ENCODE assay signal across 11 cellular contexts in genomic region chr3:25281041-25281842, GRCh38.
"Had no signal": no experiment of that assay in that cellular context is flagged by ENCODE, and none has a peak within 500 bp of the region (broad histone marks: within the 10 kb centered on the region; RNA-seq: fewer than 3 reads in every experiment).

No MANE protein-coding gene starts in this region.

- H3K9me3 Mint-ChIP-seq: activated B cell treated with CpG ODN at 0.5 μM for 24 hours had no signal

- H3K27ac ChIP-seq: thoracic aorta had no signal

- H3K36me3 ChIP-seq: thoracic aorta had no signal

- H3K4me1 Mint-ChIP-seq: activated B cell treated with CpG ODN at 0.5 μM for 24 hours; activated CD4-positive, alpha-beta T cell treated with anti-CD3 and anti-CD28 coated beads, Interleukin-2, amount 10 ng/mL, durations not matched to agents 7 days and 5 days had no signal

- H3K27ac Mint-ChIP-seq: activated B cell treated with CpG ODN at 0.5 μM for 24 hours; activated CD4-positive, alpha-beta T cell treated with anti-CD3 and anti-CD28 coated beads, Interleukin-2, amount 10 ng/mL, durations not matched to agents 7 days and 5 days; activated naive CD8-positive, alpha-beta T cell had no signal

- H3K4me3 ChIP-seq: lung, thoracic aorta had no signal

- H3K9me3 ChIP-seq: thoracic aorta had no signal

- H3K27me3 Mint-ChIP-seq: activated B cell treated with CpG ODN at 0.5 μM for 24 hours; activated CD4-positive, alpha-beta T cell treated with anti-CD3 and anti-CD28 coated beads, Interleukin-2, amount 10 ng/mL, durations not matched to agents 7 days and 5 days; activated naive CD8-positive, alpha-beta T cell had no signal

- H3K4me3 Mint-ChIP-seq: activated B cell treated with CpG ODN at 0.5 μM for 24 hours; activated CD4-positive, alpha-beta T cell treated with anti-CD3 and anti-CD28 coated beads, Interleukin-2, amount 10 ng/mL, durations not matched to agents 7 days and 5 days; activated naive CD8-positive, alpha-beta T cell; neural crest cell had no signal

- H3K36me3 Mint-ChIP-seq: activated naive CD8-positive, alpha-beta T cell had no signal

- DNase-seq: activated B cell treated with CpG ODN at 0.5 μM for 24 hours; activated CD4-positive, alpha-beta T cell treated with anti-CD3 and anti-CD28 coated beads, Interleukin-2, amount 10 ng/mL, durations not matched to agents 7 days and 5 days; activated gamma-delta T cell treated with Interleukin-2 at 50 U/mL for 16 hours; amniotic stem cell; left cardiac atrium; midbrain; stimulated activated CD4-positive, alpha-beta T cell treated with anti-CD3 and anti-CD28 coated beads, Interleukin-2, amount 100 ng/mL, for 24 hours had no signal
